Comparison of ENCODE assay signal across 12 cellular contexts in the genomic region with DNA sequence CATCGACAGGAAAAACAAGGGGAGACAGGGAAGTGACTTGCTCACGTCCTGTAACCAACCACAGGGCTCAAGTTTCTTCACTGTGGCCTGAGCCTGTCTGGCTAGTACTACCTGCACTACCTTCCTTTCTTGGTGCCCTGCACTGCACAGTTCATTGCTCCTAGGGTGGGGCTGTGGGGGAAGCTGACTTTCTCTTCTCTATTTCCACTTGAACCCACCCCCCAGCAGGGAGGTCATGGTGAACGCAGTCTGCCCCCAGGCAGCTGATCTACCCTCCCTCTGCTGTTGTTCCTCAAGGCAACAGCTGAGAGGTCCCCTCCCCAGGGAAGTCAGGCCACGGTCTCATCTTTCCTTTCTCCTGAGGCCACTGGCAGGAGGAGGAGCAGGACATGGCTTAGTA.
DNase-seq lines count a peak whose midpoint lies in the region; ATAC-seq and TF ChIP-seq lines count a peak whose summit lies in the region.
"Had no signal": no experiment of that assay in that cellular context is flagged by ENCODE, and none has a peak within 500 bp of the region (broad histone marks: within the 10 kb centered on the region; RNA-seq: fewer than 3 reads in every experiment).

No MANE protein-coding gene starts in this region.

- intact Hi-C loops in sigmoid colon (cut with DNase I) = no loop called here
- intact Hi-C loops in activated CD4-positive, alpha-beta memory T cell treated with anti-CD3 and anti-CD28 coated beads for 36 hours (cut with micrococcal nuclease) = no loop called here

- H3K9me3 ChIP-seq in sigmoid colon = no peaks in the 10 kb centered on the region
- H3K9me3 ChIP-seq: ascending aorta, thoracic aorta had no signal

- TF ChIP-seq POLR2A in GM18505 (IDR thresholded peaks at IDR 0.05; ENCODE audit: borderline replicate concordance, extremely low read depth, insufficient read depth, insufficient read length) (no peak), sigmoid colon (IDR thresholded peaks at IDR 0.05) (no peak)

- no peak overlapping the region for H3K27ac Mint-ChIP-seq in memory B cell
- H3K27ac Mint-ChIP-seq in activated CD4-positive, alpha-beta memory T cell treated with anti-CD3 and anti-CD28 coated beads for 36 hours = no peak overlapping the region

- CTCF ChIA-PET in activated CD4-positive, alpha-beta memory T cell treated with anti-CD3 and anti-CD28 coated beads for 36 hours (lab: Charles Lee) = no interaction called here

- ATAC-seq in GM18505 (IDR thresholded peaks at IDR 0.05; ENCODE audit: unreplicated experiment) (peak; percentile 95), GM21529 (IDR thresholded peaks at IDR 0.05; ENCODE audit: unreplicated experiment) (peak; percentile 78), HG03175 (IDR thresholded peaks at IDR 0.05; ENCODE audit: unreplicated experiment) (peak; percentile 48), memory B cell (ENCODE audit: low read depth) (peak; percentile 98)

- peaks cover 28% of the 10 kb centered on the region for H3K4me1 Mint-ChIP-seq in memory B cell
- no peaks in the 10 kb centered on the region for H3K4me1 Mint-ChIP-seq in activated CD4-positive, alpha-beta memory T cell treated with anti-CD3 and anti-CD28 coated beads for 36 hours (ENCODE audit: low read depth)

- H3K4me1 ChIP-seq in sigmoid colon = no peaks in the 10 kb centered on the region
- H3K4me1 ChIP-seq: ascending aorta had no signal

- H3K27me3 Mint-ChIP-seq in memory B cell = no peaks in the 10 kb centered on the region
- no peaks in the 10 kb centered on the region for H3K27me3 Mint-ChIP-seq in activated CD4-positive, alpha-beta memory T cell treated with anti-CD3 and anti-CD28 coated beads for 36 hours

- no peak overlapping the region for H3K4me3 ChIP-seq in sigmoid colon
- H3K4me3 ChIP-seq: ascending aorta, thoracic aorta had no signal

- peak overlapping the region; percentile 3 for H3K4me3 Mint-ChIP-seq in memory B cell
- H3K4me3 Mint-ChIP-seq in activated CD4-positive, alpha-beta memory T cell treated with anti-CD3 and anti-CD28 coated beads for 36 hours = no peak overlapping the region

- TF ChIP-seq CTCF in sigmoid colon (IDR thresholded peaks at IDR 0.05) = no peak

- no peaks in the 10 kb centered on the region for H3K27me3 ChIP-seq in sigmoid colon
- H3K27me3 ChIP-seq: ascending aorta had no signal

- TF ChIP-seq EP300 in sigmoid colon (IDR thresholded peaks at IDR 0.05) = no peak

- DNase-seq in memory B cell (ENCODE audit: low spot score in 2 of 2) = peak; percentile 21 to 26
- DNase-seq in HCEC 1CT = no peak
- DNase-seq in T-helper 2 cell = no peak
- DNase-seq in sigmoid colon = no peak
- no peak for DNase-seq in activated CD4-positive, alpha-beta memory T cell treated with anti-CD3 and anti-CD28 coated beads for 36 hours
- DNase-seq: activated T-cell treated with anti-CD3 and anti-CD28 coated beads, Interleukin-2, amount 50 U/mL, for 1 hour; Right ventricle myocardium superior had no signal

- no peak overlapping the region for H3K27ac ChIP-seq in sigmoid colon
- H3K27ac ChIP-seq: ascending aorta, thoracic aorta had no signal

- H3K36me3 ChIP-seq in sigmoid colon = no peaks in the 10 kb centered on the region
- H3K36me3 ChIP-seq: ascending aorta, thoracic aorta had no signal

- POLR2A ChIA-PET in activated CD4-positive, alpha-beta memory T cell treated with anti-CD3 and anti-CD28 coated beads for 36 hours (lab: Charles Lee) = no interaction called here

- WGBS in sigmoid colon, 2 donors = 53 to 74% methylated on average over 4 of the region's 4 CpGs

- no peaks in the 10 kb centered on the region for H3K36me3 Mint-ChIP-seq in memory B cell
- H3K36me3 Mint-ChIP-seq in activated CD4-positive, alpha-beta memory T cell treated with anti-CD3 and anti-CD28 coated beads for 36 hours = no peaks in the 10 kb centered on the region

- peaks cover 3% of the 10 kb centered on the region for H3K9me3 Mint-ChIP-seq in memory B cell
- no peaks in the 10 kb centered on the region for H3K9me3 Mint-ChIP-seq in activated CD4-positive, alpha-beta memory T cell treated with anti-CD3 and anti-CD28 coated beads for 36 hours

Comparison
In these comparisons a context has a peak if more than half of its experiments do, and no peak if none do; other contexts are left out.
1. ATAC-seq: peak in every context shown above with its lines; median percentile 98 in memory B cell; 95 in GM18505; 78 in GM21529; 48 in HG03175.
2. DNase-seq: peak in memory B cell (2 of 2); none in HCEC 1CT (single experiment), T-helper 2 cell (0 of 5), sigmoid colon (single experiment) and activated CD4-positive, alpha-beta memory T cell treated with anti-CD3 and anti-CD28 coated beads for 36 hours (single experiment).